In genomic region chr3:87621667-87622066, GRCh38 we compare ENCODE assay signal across 22 cellular contexts.
A peak's percentile ranks its signal among the peaks of the same experiment; 100 is the strongest.
DNase-seq lines count a peak whose midpoint lies in the region; ATAC-seq and TF ChIP-seq lines count a peak whose summit lies in the region.
"Had no signal": no experiment of that assay in that cellular context is flagged by ENCODE, and none has a peak within 500 bp of the region (broad histone marks: within the 10 kb centered on the region; RNA-seq: fewer than 3 reads in every experiment).

No MANE protein-coding gene starts in this region.

- H3K27ac ChIP-seq in A673 (ENCODE audit: low read depth, low read length, poor library complexity, severe bottlenecking) (no peak overlapping the region), ascending aorta (no peak overlapping the region)
- H3K27ac ChIP-seq: SJSA1, skin epidermis, thyroid gland had no signal

- no peak for TF ChIP-seq CTCF in A673 (conservative IDR thresholded peaks at IDR 0.05; ENCODE audit: low read depth, low read length)
- TF ChIP-seq CTCF in ascending aorta (IDR thresholded peaks at IDR 0.05) = no peak

- H3K4me3 ChIP-seq in A673 (ENCODE audit: low read depth, low read length, poor library complexity, severe bottlenecking) (no peak overlapping the region), ascending aorta (no peak overlapping the region)
- H3K4me3 ChIP-seq: SJSA1, skin epidermis, thyroid gland had no signal

- CTCF ChIA-PET in T-cell (lab: Charles Lee) (no interaction called here), A673 (lab: Charles Lee) (no interaction called here)

- H3K36me3 Mint-ChIP-seq in T-cell = no peaks in the 10 kb centered on the region
- H3K36me3 Mint-ChIP-seq: memory B cell, natural killer cell had no signal

- no peaks in the 10 kb centered on the region for H3K27me3 Mint-ChIP-seq in T-cell

- DNase-seq in T-cell (no peak), A673 (ENCODE audit: low spot score) (no peak), ascending aorta (ENCODE audit: low spot score in 2 of 2) (no peak)
- DNase-seq: activated CD4-positive, alpha-beta T cell treated with anti-CD3 and anti-CD28 coated beads for 48 hours; activated CD8-positive, alpha-beta memory T cell treated with anti-CD3 and anti-CD28 coated beads, Interleukin-2, amount 50 U/mL, for 48 hours; activated naive CD4-positive, alpha-beta T cell treated with anti-CD3 and anti-CD28 coated beads for 36 hours; endodermal cell; hippocampal formation; natural killer cell; NCI-H187; NCI-H510A treated with DMSO at 0.1 percent for 48 hours; OCI-M1; T1000; thyroid gland had no signal

- H3K27ac Mint-ChIP-seq in T-cell = no peak overlapping the region
- H3K27ac Mint-ChIP-seq: activated naive CD4-positive, alpha-beta T cell treated with anti-CD3 and anti-CD28 coated beads for 36 hours; endodermal cell; memory B cell; natural killer cell had no signal

- intact Hi-C loops in A673 (cut with micrococcal nuclease; ENCODE audit: unreplicated experiment) (no loop called here), ascending aorta (cut with DNase I) (no loop called here)

- H3K4me1 ChIP-seq in A673 (ENCODE audit: insufficient read depth, low read length, poor library complexity, severe bottlenecking) (peaks cover 19% of the 10 kb centered on the region), ascending aorta (no peaks in the 10 kb centered on the region)
- H3K4me1 ChIP-seq: SJSA1, thyroid gland had no signal

- ATAC-seq in GM18867 (IDR thresholded peaks at IDR 0.05; ENCODE audit: unreplicated experiment) = peak; percentile 100
- ATAC-seq in GM21390 (IDR thresholded peaks at IDR 0.05; ENCODE audit: unreplicated experiment) = peak; percentile 85
- ATAC-seq in HG02981 (IDR thresholded peaks at IDR 0.05; ENCODE audit: unreplicated experiment) = peak; percentile 73
- ATAC-seq in HG03565 (IDR thresholded peaks at IDR 0.05; ENCODE audit: unreplicated experiment) = peak; percentile 85
- ATAC-seq in T-cell (replicated peaks in 1 of 4) = no peak
- ATAC-seq in HG02852 (IDR thresholded peaks at IDR 0.05; ENCODE audit: unreplicated experiment) = no peak
- ATAC-seq: natural killer cell had no signal

- POLR2A ChIA-PET in T-cell (lab: Charles Lee) (no interaction called here), A673 (lab: Charles Lee; ENCODE audit: low non-redundant PET) (no interaction called here)

- no peaks in the 10 kb centered on the region for H3K4me1 Mint-ChIP-seq in T-cell
- H3K4me1 Mint-ChIP-seq: endodermal cell, memory B cell, natural killer cell had no signal

- H3K27me3 ChIP-seq in A673 (replicated peaks; ENCODE audit: insufficient read depth, low read depth, low read length, poor library complexity) = no peaks in the 10 kb centered on the region
- H3K27me3 ChIP-seq in ascending aorta = no peaks in the 10 kb centered on the region
- H3K27me3 ChIP-seq: SJSA1, thyroid gland had no signal

- no peak overlapping the region for H3K4me3 Mint-ChIP-seq in T-cell
- H3K4me3 Mint-ChIP-seq: activated naive CD4-positive, alpha-beta T cell treated with anti-CD3 and anti-CD28 coated beads for 36 hours; endodermal cell; memory B cell; natural killer cell had no signal

- H3K36me3 ChIP-seq in A673 (ENCODE audit: insufficient read depth, low read length, poor library complexity, severe bottlenecking) (no peaks in the 10 kb centered on the region), ascending aorta (no peaks in the 10 kb centered on the region)
- H3K36me3 ChIP-seq: SJSA1, thyroid gland had no signal

- peaks cover 2 to 6% (median 4%) of the 10 kb centered on the region in 3 donors for H3K9me3 Mint-ChIP-seq in T-cell
- H3K9me3 Mint-ChIP-seq: endodermal cell, memory B cell had no signal

- no peaks in the 10 kb centered on the region for H3K9me3 ChIP-seq in A673 (ENCODE audit: low read depth, low read length, poor library complexity, severe bottlenecking)
- H3K9me3 ChIP-seq in ascending aorta = no peaks in the 10 kb centered on the region
- H3K9me3 ChIP-seq: SJSA1, thyroid gland had no signal

- BruUV-seq in A673 (replicated peaks; lab: Mats Ljungman, UMichigan) = no TSS peak

Comparison
In these comparisons a context has a peak if more than half of its experiments do, and no peak if none do; other contexts are left out.
1. ATAC-seq: peak in GM18867 (single experiment), GM21390 (single experiment), HG02981 (single experiment) and HG03565 (single experiment); none in T-cell (0 of 4) and HG02852 (single experiment).